In the genomic region with DNA sequence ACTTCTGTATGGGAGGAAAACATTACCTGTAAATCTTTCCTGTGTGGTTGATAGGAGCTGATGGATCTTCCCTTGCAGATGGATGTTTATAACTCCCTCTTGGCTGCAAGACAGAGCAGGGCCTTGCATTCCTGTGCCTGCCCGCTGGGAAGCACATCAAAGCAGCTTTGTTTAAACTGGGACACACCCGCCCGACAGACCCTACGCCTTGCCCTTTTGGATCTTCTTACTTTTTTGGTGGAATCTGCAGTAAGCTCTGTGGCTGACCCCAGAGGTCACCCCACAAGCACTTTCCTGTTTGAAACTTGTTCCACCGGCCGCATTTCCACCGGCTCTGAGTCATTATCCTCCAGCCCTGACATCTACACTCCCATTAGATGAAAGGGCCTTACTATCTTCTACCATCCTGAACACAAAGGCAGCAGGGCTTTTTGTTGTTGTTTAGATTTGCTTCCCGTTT, we compare ENCODE assay signal across 8 cellular contexts.
DNase-seq lines count a peak whose midpoint lies in the region; ATAC-seq and TF ChIP-seq lines count a peak whose summit lies in the region.

No MANE protein-coding gene starts in this region.

- no peaks in the 10 kb centered on the region for H3K79me1 ChIP-seq in mesendoderm (ENCODE audit: low read length)

- H3K23ac ChIP-seq in mesendoderm (ENCODE audit: low read length): no peak overlapping the region

- H4K8ac ChIP-seq in mesendoderm (ENCODE audit: low read depth, low read length): no peak overlapping the region

- H3K4me2 ChIP-seq in PC-9: peak overlapping the region; percentile 53
- peak overlapping the region; percentile 65 for H3K4me2 ChIP-seq in mammary epithelial cell (ENCODE audit: insufficient read depth, low read depth, low read length)
- no peak overlapping the region for H3K4me2 ChIP-seq in mesendoderm (ENCODE audit: low read length)

- dilution Hi-C loops in mammary epithelial cell (cut with HindIII; ENCODE audit: low sequenced_read_pairs): no loop called here

- H3K4me3 Mint-ChIP-seq in Caco-2 (ENCODE audit: unreplicated experiment): peak overlapping the region; percentile 62

- intact Hi-C loops in Caco-2 (cut with micrococcal nuclease; ENCODE audit: unreplicated experiment) (loop anchor here (1.0 to 5.0 kb wide), 6 partner anchors 13 to 244 kb away; a partner anchor contains a TSS), PC-9 (cut with micrococcal nuclease; ENCODE audit: unreplicated experiment) (loop anchor here (1.0 to 5.0 kb wide), 7 partner anchors 13 to 521 kb away; a partner anchor contains a TSS), mammary epithelial cell (cut with micrococcal nuclease) (no loop called here)

- BruUV-seq in Caco-2 (replicated peaks; lab: Mats Ljungman, UMichigan) (no TSS peak), PC-9 (replicated peaks; lab: Mats Ljungman, UMichigan) (no TSS peak), mammary epithelial cell (replicated peaks; lab: Mats Ljungman, UMichigan) (no TSS peak)

- POLR2A ChIA-PET in Caco-2 (lab: Charles Lee): interaction anchor here (1.1 to 1.7 kb wide), 2 partner anchors 242 to 244 kb away, joined by 3 to 11 read pairs; a partner anchor contains a TSS
- POLR2A ChIA-PET in PC-9 (lab: Charles Lee; ENCODE audit: unreplicated experiment): interaction anchor here (0.8 kb wide), 1 partner anchor 88 kb away, joined by 5 read pairs; no protein-coding TSS in a partner anchor

- peak overlapping the region; percentile 98 for H3K27ac Mint-ChIP-seq in Caco-2 (ENCODE audit: unreplicated experiment)

- peaks cover 57% of the 10 kb centered on the region for H3K4me1 Mint-ChIP-seq in Caco-2 (ENCODE audit: low read depth, unreplicated experiment)

- H3K4me1 ChIP-seq in Caco-2 (peaks cover 83% of the 10 kb centered on the region), PC-9 (replicated peaks; ENCODE audit: insufficient read depth) (peaks cover 46% of the 10 kb centered on the region), mammary epithelial cell (ENCODE audit: insufficient read depth, low read length) (peaks cover 44% of the 10 kb centered on the region), mesendoderm (ENCODE audit: control insufficient read depth, low read depth, low read length) (no peaks in the 10 kb centered on the region)

- H2BK120ac ChIP-seq in mesendoderm (ENCODE audit: low read depth, low read length): no peak overlapping the region

- no peaks in the 10 kb centered on the region for H3K27me3 Mint-ChIP-seq in Caco-2 (ENCODE audit: insufficient read depth, unreplicated experiment)

- no peaks in the 10 kb centered on the region for H3K9me3 ChIP-seq in Caco-2
- H3K9me3 ChIP-seq in PC-9 (ENCODE audit: insufficient read depth, low read depth): no peaks in the 10 kb centered on the region
- H3K9me3 ChIP-seq in mammary epithelial cell (replicated peaks; ENCODE audit: insufficient read depth, low read length): no peaks in the 10 kb centered on the region

- H3K4ac ChIP-seq in mesendoderm (ENCODE audit: low read depth, low read length): no peak overlapping the region

- H3K36me3 Mint-ChIP-seq in Caco-2 (ENCODE audit: insufficient read depth, unreplicated experiment): peaks cover 22% of the 10 kb centered on the region

- H3K36me3 ChIP-seq in Caco-2 (ENCODE audit: control insufficient read depth, insufficient read depth, low read length) (no peaks in the 10 kb centered on the region), PC-9 (ENCODE audit: low read depth) (no peaks in the 10 kb centered on the region), mammary epithelial cell (ENCODE audit: insufficient read depth, low read length) (no peaks in the 10 kb centered on the region), mesendoderm (ENCODE audit: control insufficient read depth, insufficient read depth, low read length) (no peaks in the 10 kb centered on the region)

- in situ Hi-C loops in mammary epithelial cell (cut with MboI; ENCODE audit: low sequenced_read_pairs in 2 of 2): no loop called here

- H3K56ac ChIP-seq in mesendoderm (ENCODE audit: low read length): no peak overlapping the region

- H2BK15ac ChIP-seq in mesendoderm (replicated peaks; ENCODE audit: low read depth): no peak overlapping the region

- TF ChIP-seq CTCF in Caco-2 (IDR thresholded peaks at IDR 0.05; ENCODE audit: insufficient read depth in 1 of 2, low read depth in 1 of 2, low read length in 1 of 2, severe bottlenecking in 1 of 2, unreplicated experiment in 1 of 2): no peak
- TF ChIP-seq CTCF in PC-9 (conservative IDR thresholded peaks at IDR 0.05): no peak
- TF ChIP-seq CTCF in mammary epithelial cell (conservative IDR thresholded peaks at IDR 0.05 in 1 of 2, IDR thresholded peaks at IDR 0.05 in 1 of 2; ENCODE audit: extremely low read depth in 1 of 2, insufficient read depth in 1 of 2, low read depth in 1 of 2, low read length in 2 of 2): no peak

- H3K27ac ChIP-seq in PC-9 (peak overlapping the region; percentile 66), mammary epithelial cell (ENCODE audit: insufficient read depth, low read depth, low read length) (peak overlapping the region; percentile 34), mesendoderm (ENCODE audit: low read depth, low read length) (no peak overlapping the region)

- H4K5ac ChIP-seq in mesendoderm (ENCODE audit: low read length): no peak overlapping the region

- no peak overlapping the region for H3K4me3 ChIP-seq in Caco-2 (ENCODE audit: low read depth, low read length)
- H3K4me3 ChIP-seq in PC-9: no peak overlapping the region
- H3K4me3 ChIP-seq in mammary epithelial cell (replicated peaks in 1 of 3; ENCODE audit: insufficient read depth in 1 of 3, low read depth in 2 of 3, low read length in 3 of 3): no peak overlapping the region
- H3K4me3 ChIP-seq in mesendoderm (ENCODE audit: low read length): no peak overlapping the region

- H3K9ac ChIP-seq in mammary epithelial cell (ENCODE audit: insufficient read depth, low read length) (no peak overlapping the region), mesendoderm (ENCODE audit: low read length) (no peak overlapping the region)

- no peaks in the 10 kb centered on the region for H4K20me1 ChIP-seq in PC-9 (ENCODE audit: insufficient read depth)
- H4K20me1 ChIP-seq in mammary epithelial cell (ENCODE audit: insufficient read depth, low read length): no peaks in the 10 kb centered on the region

- DNase-seq in Caco-2 (peak; percentile 93 to 97), PC-9 (peak; percentile 90 to 91), mammary epithelial cell (peak; percentile 95), mesendoderm (peak; percentile 75), NCI-H187 treated with DMSO at 0.1 percent for 48 hours (lab: John Stamatoyannopoulos, UW) (no peak)
- no peak for DNase-seq in effector CD4-positive, alpha-beta T cell

- CTCF ChIA-PET in Caco-2 (lab: Charles Lee): no interaction called here
- CTCF ChIA-PET in PC-9 (lab: Charles Lee): no interaction called here
- CTCF ChIA-PET in mammary epithelial cell (lab: Charles Lee; ENCODE audit: low non-redundant PET): no interaction called here

- H2AFZ ChIP-seq in PC-9: no peak overlapping the region
- H2AFZ ChIP-seq in mammary epithelial cell (ENCODE audit: low read depth, low read length): no peak overlapping the region

- H3K79me2 ChIP-seq in PC-9 (ENCODE audit: low read depth) (no peaks in the 10 kb centered on the region), mammary epithelial cell (ENCODE audit: insufficient read depth, low read length) (no peaks in the 10 kb centered on the region), mesendoderm (ENCODE audit: control insufficient read depth, insufficient read depth, low read length) (no peaks in the 10 kb centered on the region)

- H2AK5ac ChIP-seq in mesendoderm (ENCODE audit: low read length): no peak overlapping the region

- peaks cover 12% of the 10 kb centered on the region for H3F3A ChIP-seq in PC-9 (ENCODE audit: insufficient read depth, low read depth)

- no peaks in the 10 kb centered on the region for H3K27me3 ChIP-seq in Caco-2 (replicated peaks; ENCODE audit: control insufficient read depth, insufficient read depth, low read length)
- H3K27me3 ChIP-seq in PC-9 (ENCODE audit: insufficient read depth, low read depth): no peaks in the 10 kb centered on the region
- no peaks in the 10 kb centered on the region for H3K27me3 ChIP-seq in mammary epithelial cell (ENCODE audit: insufficient read depth, low read length)
- H3K27me3 ChIP-seq in mesendoderm (ENCODE audit: insufficient read depth, low read length, poor library complexity): no peaks in the 10 kb centered on the region

- no peaks in the 10 kb centered on the region for H3K9me2 ChIP-seq in PC-9 (ENCODE audit: insufficient read depth)

- H3K9me3 Mint-ChIP-seq in Caco-2 (ENCODE audit: unreplicated experiment): no peaks in the 10 kb centered on the region

- no peak for ATAC-seq in HG02870 (IDR thresholded peaks at IDR 0.05; ENCODE audit: unreplicated experiment)
- ATAC-seq in HG02763 (IDR thresholded peaks at IDR 0.05; ENCODE audit: unreplicated experiment): no peak

- WGBS in mammary epithelial cell (ENCODE audit: low coverage, missing lambda C conversion rate): 1% methylated on average over 8 of the region's 8 CpGs
- no CpG with 5 or more reads among the region's 8 CpGs for WGBS in mesendoderm (ENCODE audit: extremely low coverage, insufficient coverage, low lambda C conversion rate)

- peak overlapping the region; percentile 13 for H3K18ac ChIP-seq in mesendoderm (ENCODE audit: low read length)

- H2BK5ac ChIP-seq in mesendoderm (ENCODE audit: low read length): no peak overlapping the region

Comparison
In these comparisons a context has a peak if more than half of its experiments do, and no peak if none do; other contexts are left out.
1. DNase-seq: peak in Caco-2 (2 of 2), PC-9 (2 of 2), mammary epithelial cell (single experiment) and mesendoderm (single experiment); none in effector CD4-positive, alpha-beta T cell (single experiment) and NCI-H187 treated with DMSO at 0.1 percent for 48 hours (single experiment).